ENCODE assay signal across 1 cellular context in genomic region chr19:55638864-55639359, GRCh38.
A peak's percentile ranks its signal among the peaks of the same experiment; 100 is the strongest.
TF ChIP-seq lines count a peak whose summit lies in the region.

No MANE protein-coding gene starts in this region.

TF ChIP-seq in K562, 482 proteins besides CTCF, POLR2A, EP300 and RAD21 (continued from another document and continues in another):
- no peak for TF ChIP-seq MITF (IDR thresholded peaks at IDR 0.05)
- peak; percentile 93 for TF ChIP-seq CC2D1A (IDR thresholded peaks at IDR 0.05)
- TF ChIP-seq NFIX (CRISPR knock-in tag; IDR thresholded peaks at IDR 0.05; ENCODE audit: low read depth) = no peak
- no peak for TF ChIP-seq ZBTB2 (IDR thresholded peaks at IDR 0.05)
- TF ChIP-seq ZNF583 (CRISPR knock-in tag; IDR thresholded peaks at IDR 0.05) = no peak
- no peak for TF ChIP-seq CHCHD3 (CRISPR knock-in tag; IDR thresholded peaks at IDR 0.05)
- TF ChIP-seq ZNF511 (CRISPR knock-in tag; IDR thresholded peaks at IDR 0.05) = no peak
- no peak for TF ChIP-seq GATAD2A (IDR thresholded peaks at IDR 0.05)
- no peak for TF ChIP-seq FOSL1 (tag; conservative IDR thresholded peaks at IDR 0.05)
- 0 out of 2 replicates have a peak, but pooled peaks have one; percentile 33 for TF ChIP-seq VEZF1 (CRISPR knock-in tag; IDR thresholded peaks at IDR 0.05)
- no peak for TF ChIP-seq ZNF766 (CRISPR knock-in tag; conservative IDR thresholded peaks at IDR 0.05)
- peak in 1 of 2 experiments; percentile 71; a peak in 2 of 4 replicates for TF ChIP-seq MAZ (CRISPR knock-in tag; conservative IDR thresholded peaks at IDR 0.05 in 1 of 2, IDR thresholded peaks at IDR 0.05 in 1 of 2)
- peak; percentile 61; the same call in 1 of the 2 replicates for TF ChIP-seq SNIP1 (IDR thresholded peaks at IDR 0.05; ENCODE audit: low read depth)
- TF ChIP-seq PATZ1 (CRISPR knock-in tag; IDR thresholded peaks at IDR 0.05; ENCODE audit: borderline replicate concordance) = no peak
- TF ChIP-seq ZBTB33 (CRISPR knock-in tag; IDR thresholded peaks at IDR 0.05) = peak; percentile 70; the same call in 1 of the 2 replicates
- no peak for TF ChIP-seq TAF9B (IDR thresholded peaks at IDR 0.05; ENCODE audit: partially characterized antibody)
- TF ChIP-seq TRIM25 (IDR thresholded peaks at IDR 0.05; ENCODE audit: borderline replicate concordance) = no peak
- TF ChIP-seq ZNF384 (IDR thresholded peaks at IDR 0.05; ENCODE audit: low read depth, low read length) = peak; percentile 68
- no peak for TF ChIP-seq ZNF140 (CRISPR knock-in tag; IDR thresholded peaks at IDR 0.05)
- peak; percentile 37; the same call in 1 of the 2 replicates for TF ChIP-seq ESRRA (IDR thresholded peaks at IDR 0.05; ENCODE audit: borderline replicate concordance, low read depth)
- TF ChIP-seq HDGF (IDR thresholded peaks at IDR 0.05) = no peak
- TF ChIP-seq BRF1 (IDR thresholded peaks at IDR 0.05; ENCODE audit: borderline replicate concordance, extremely low read depth, insufficient read length) = no peak
- TF ChIP-seq TRIM24 (IDR thresholded peaks at IDR 0.05) = 0 out of 4 replicates have a peak, but pooled peaks of 1 of the 2 experiments have one; percentile 9
- TF ChIP-seq HDAC6 (IDR thresholded peaks at IDR 0.05; ENCODE audit: low read depth, low read length) = no peak
- no peak for TF ChIP-seq BHLHE40 (IDR thresholded peaks at IDR 0.05; ENCODE audit: low read length)
- no peak for TF ChIP-seq ZC3H11A (IDR thresholded peaks at IDR 0.05; ENCODE audit: low read depth, low read length)
- TF ChIP-seq YY1 (IDR thresholded peaks at IDR 0.05; ENCODE audit: borderline replicate concordance in 1 of 3, control insufficient read depth in 1 of 3, extremely low read depth in 1 of 3, insufficient read depth in 3 of 3, insufficient read length in 1 of 3, insufficient replicate concordance in 2 of 3, low read depth in 1 of 3, low read length in 2 of 3) = peak in 2 of 3 experiments; percentile 61 to 82
- no peak for TF ChIP-seq ETS1 (conservative IDR thresholded peaks at IDR 0.05; ENCODE audit: control insufficient read depth, low read depth, low read length)
- TF ChIP-seq THAP12 (CRISPR knock-in tag; IDR thresholded peaks at IDR 0.05) = no peak; the same call in 1 of the 2 replicates
- no peak for TF ChIP-seq ZNF124 (CRISPR knock-in tag; IDR thresholded peaks at IDR 0.05)
- peak; percentile 72 for TF ChIP-seq LCOR (CRISPR knock-in tag; IDR thresholded peaks at IDR 0.05)
- TF ChIP-seq ZMIZ1 (IDR thresholded peaks at IDR 0.05; ENCODE audit: low read depth in 2 of 2, low read length in 2 of 2) = 0 out of 4 replicates have a peak, but pooled peaks of 1 of the 2 experiments have one; percentile 32
- no peak for TF ChIP-seq NCOA4 (IDR thresholded peaks at IDR 0.05; ENCODE audit: partially characterized antibody)
- no peak for TF ChIP-seq BCL6 (CRISPR knock-in tag; IDR thresholded peaks at IDR 0.05)
- TF ChIP-seq FOXM1 (IDR thresholded peaks at IDR 0.05; ENCODE audit: low read depth) = 0 out of 2 replicates have a peak, but pooled peaks have one; percentile 20
- TF ChIP-seq FOXM1 (CRISPR knock-in tag; IDR thresholded peaks at IDR 0.05; ENCODE audit: low read depth) = no peak
- TF ChIP-seq PURB (CRISPR knock-in tag; IDR thresholded peaks at IDR 0.05; ENCODE audit: low read depth) = no peak
- TF ChIP-seq DLX4 (CRISPR knock-in tag; IDR thresholded peaks at IDR 0.05) = no peak
- no peak for TF ChIP-seq HSF4 (CRISPR knock-in tag; IDR thresholded peaks at IDR 0.05; ENCODE audit: borderline replicate concordance)
- TF ChIP-seq SMC3 (conservative IDR thresholded peaks at IDR 0.05; ENCODE audit: insufficient read depth, low read depth, low read length) = 0 out of 2 replicates have a peak, but pooled peaks have one; percentile 14
- no peak for TF ChIP-seq SIRT6 (IDR thresholded peaks at IDR 0.05; ENCODE audit: low read depth, low read length)
- peak in 1 of 2 experiments; percentile 84; a peak in 2 of 3 replicates for TF ChIP-seq CBX3 (IDR thresholded peaks at IDR 0.05; ENCODE audit: borderline replicate concordance in 1 of 2, low read length in 2 of 2)
- TF ChIP-seq GABPB1 (CRISPR knock-in tag; IDR thresholded peaks at IDR 0.05) = 0 out of 2 replicates have a peak, but pooled peaks have one; percentile 32
- peak; percentile 71; the same call in 1 of the 2 replicates for TF ChIP-seq EHMT2 (IDR thresholded peaks at IDR 0.05)
